In genomic region chr10:128729910-128730420, GRCh38 we compare ENCODE assay signal across 24 cellular contexts.
"Had no signal": no experiment of that assay in that cellular context is flagged by ENCODE, and none has a peak within 500 bp of the region (broad histone marks: within the 10 kb centered on the region; RNA-seq: fewer than 3 reads in every experiment).

No MANE protein-coding gene starts in this region.

- H3K4me1 Mint-ChIP-seq: IgD-negative memory B cell had no signal

- DNase-seq: Kasumi-1; MM.1S; NCI-H1092 treated with DMSO at 0.1 percent for 48 hours; NCI-H1436; NCI-H187; NCI-H2029; NCI-H2081 treated with DMSO at 0.1 percent for 48 hours; NCI-H2171; NCI-H226; NCI-H446; NCI-H510A; NCI-H524 treated with DMSO at 0.1 percent for 48 hours; NCI-H69; NCI-H774; NK-92 treated with Interleukin-12 subunit alpha and Interleukin-12 subunit beta, amount 100 ng/mL, for 24 hours; PC-3; SHP77; SK-N-SH had no signal

- H3K9ac ChIP-seq: KMS-11, SK-N-SH had no signal

- H3K36me3 Mint-ChIP-seq: IgD-negative memory B cell had no signal

- H3K4me2 ChIP-seq: KMS-11, SK-N-SH had no signal

- H3K27ac ChIP-seq: HL-60, KMS-11, RWPE1 had no signal

- H3K4me3 ChIP-seq: K562 had no signal

- H3K27ac Mint-ChIP-seq: IgD-negative memory B cell had no signal

- ATAC-seq: K562, Panc1, PC-3 had no signal

- H3K4me3 Mint-ChIP-seq: IgD-negative memory B cell had no signal

- H3K9me3 ChIP-seq: SK-N-SH had no signal
